1 cellular context compared by ENCODE assay signal in the genomic region with DNA sequence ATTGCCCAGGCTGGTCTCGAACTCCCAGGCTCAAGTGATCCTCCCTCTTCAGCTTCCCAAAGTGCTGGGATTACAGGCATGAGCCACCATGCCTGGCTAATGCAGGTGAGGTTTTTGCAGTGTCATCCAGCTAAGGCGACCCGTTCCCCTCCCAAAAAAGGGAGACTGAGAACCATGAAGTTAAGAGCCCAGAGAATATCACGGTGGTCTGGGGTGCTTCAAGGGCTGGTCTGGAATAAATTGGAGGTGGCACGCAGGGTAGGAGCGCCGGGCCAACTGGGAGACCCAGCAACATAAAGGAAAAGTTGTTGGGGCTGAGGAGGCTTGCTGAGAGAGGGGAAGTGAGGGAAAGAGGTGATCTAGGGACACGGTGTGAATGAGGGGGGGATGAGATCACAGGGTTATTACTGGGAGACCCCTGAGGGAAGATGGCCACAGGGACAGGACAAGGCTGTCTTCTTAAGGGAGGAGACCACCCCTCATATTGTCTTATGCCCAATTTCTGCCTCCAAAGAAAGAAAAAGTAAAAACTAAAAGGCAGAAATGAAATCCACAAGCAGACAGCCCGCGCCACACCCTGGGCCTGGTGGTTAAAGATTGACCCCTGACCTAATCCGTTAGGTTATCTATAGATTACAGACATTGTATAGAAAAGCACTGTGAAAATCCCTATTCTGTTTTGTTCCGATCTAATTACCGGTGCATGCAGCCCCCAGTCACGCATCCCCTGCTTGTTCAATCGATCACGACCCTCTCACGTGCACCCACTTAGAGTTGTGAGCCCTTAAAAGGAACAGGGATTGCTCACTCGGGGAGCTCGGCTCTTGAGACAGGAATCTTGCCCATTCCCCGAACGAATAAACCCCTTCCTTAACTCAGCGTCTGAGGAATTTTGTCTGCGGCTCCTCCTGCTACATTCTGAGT.
TF ChIP-seq lines count a peak whose summit lies in the region.
"Not testable (repeated sequence)": the region's sequence is repeated elsewhere in the genome, so short reads cannot be mapped to it uniquely, and the experiment has no call there.

No MANE protein-coding gene starts in this region.

TF ChIP-seq in K562, 482 proteins besides CTCF, POLR2A, EP300 and RAD21 (continued from another document and continues in another):
- TF ChIP-seq MYBL2 (IDR thresholded peaks at IDR 0.05; ENCODE audit: low read depth) (peak; percentile 35; the same call in 1 of the 2 replicates), NFRKB (IDR thresholded peaks at IDR 0.05; ENCODE audit: low read depth) (peak; percentile 58), CBFA2T2 (conservative IDR thresholded peaks at IDR 0.05) (peak; percentile 82), SIN3A (IDR thresholded peaks at IDR 0.05; ENCODE audit: borderline replicate concordance in 2 of 2, control insufficient read depth in 1 of 2, low read depth in 2 of 2, low read length in 2 of 2) (0 out of 4 replicates have a peak, but pooled peaks of 1 of the 2 experiments have one; percentile 14), SMARCC2 (IDR thresholded peaks at IDR 0.05; ENCODE audit: low read depth) (0 out of 2 replicates have a peak, but pooled peaks have one; percentile 49), CC2D1A (IDR thresholded peaks at IDR 0.05) (0 out of 2 replicates have a peak, but pooled peaks have one; percentile 13), L3MBTL2 (IDR thresholded peaks at IDR 0.05) (peak; percentile 37), KLF1 (tag; IDR thresholded peaks at IDR 0.05) (peak; percentile 92; the same call in 1 of the 2 replicates), BRD9 (IDR thresholded peaks at IDR 0.05; ENCODE audit: low read depth, partially characterized antibody) (peak; percentile 19), BHLHE40 (IDR thresholded peaks at IDR 0.05; ENCODE audit: low read length) (peak; percentile 45; the same call in 1 of the 2 replicates), JUND (IDR thresholded peaks at IDR 0.05; ENCODE audit: borderline replicate concordance, low read depth, low read length) (0 out of 2 replicates have a peak, but pooled peaks have one; percentile 8), JUND (tag; IDR thresholded peaks at IDR 0.05; ENCODE audit: borderline replicate concordance, low read depth, low read length) (peak; percentile 11; the same call in 1 of the 3 replicates), ZFX (CRISPR knock-in tag; IDR thresholded peaks at IDR 0.05) (peak; percentile 58; the same call in 1 of the 2 replicates), MAZ (CRISPR knock-in tag; conservative IDR thresholded peaks at IDR 0.05 in 1 of 2, IDR thresholded peaks at IDR 0.05 in 1 of 2) (peak in 1 of 2 experiments; percentile 9; a peak in 1 of 4 replicates), HDAC1 (IDR thresholded peaks at IDR 0.05) (peak in 1 of 2 experiments; percentile 51; a peak in 2 of 4 replicates), RBBP5 (IDR thresholded peaks at IDR 0.05; ENCODE audit: borderline replicate concordance, insufficient read depth, low read length, poor library complexity, severe bottlenecking) (peak; percentile 82), ATF1 (tag; IDR thresholded peaks at IDR 0.05) (peak; percentile 35; the same call in 1 of the 2 replicates), ZC3H4 (CRISPR knock-in tag; IDR thresholded peaks at IDR 0.05; ENCODE audit: borderline replicate concordance) (0 out of 2 replicates have a peak, but pooled peaks have one; percentile 72), NR2C1 (IDR thresholded peaks at IDR 0.05) (peak; percentile 91), NR2C1 (tag; IDR thresholded peaks at IDR 0.05) (peak; percentile 95), ZBTB11 (CRISPR knock-in tag; IDR thresholded peaks at IDR 0.05) (0 out of 6 replicates have a peak, but pooled peaks of 1 of the 3 experiments have one; percentile 9), PHB2 (IDR thresholded peaks at IDR 0.05; ENCODE audit: low read depth) (peak; percentile 34; the same call in 1 of the 2 replicates), NR2C2 (tag; IDR thresholded peaks at IDR 0.05) (peak; percentile 94), CXXC5 (CRISPR knock-in tag; IDR thresholded peaks at IDR 0.05) (peak; percentile 62), PTTG1 (tag; IDR thresholded peaks at IDR 0.05; ENCODE audit: low read depth) (peak; percentile 30; the same call in 1 of the 2 replicates), NFE2L1 (tag; IDR thresholded peaks at IDR 0.05; ENCODE audit: borderline replicate concordance, low read depth) (peak; percentile 79; the same call in 1 of the 2 replicates), DPF2 (IDR thresholded peaks at IDR 0.05) (peak; percentile 88), SMARCA4 (IDR thresholded peaks at IDR 0.05) (peak; percentile 80), MTA2 (IDR thresholded peaks at IDR 0.05; ENCODE audit: low read depth) (peak; percentile 70), TCF3 (CRISPR knock-in tag; IDR thresholded peaks at IDR 0.05) (peak; percentile 79), MEF2D (tag; conservative IDR thresholded peaks at IDR 0.05; ENCODE audit: low read depth) (peak; percentile 56; the same call in 1 of the 2 replicates), ATF7 (IDR thresholded peaks at IDR 0.05) (peak; percentile 72), SPI1 (IDR thresholded peaks at IDR 0.05; ENCODE audit: borderline replicate concordance, low read depth, low read length) (peak; percentile 60), ZNF644 (tag; IDR thresholded peaks at IDR 0.05; ENCODE audit: low read depth) (peak; percentile 67; the same call in 1 of the 2 replicates), TBL1XR1 (IDR thresholded peaks at IDR 0.05; ENCODE audit: low read length in 2 of 2) (0 out of 4 replicates have a peak, but pooled peaks of 1 of the 2 experiments have one; percentile 21), STAT5A (IDR thresholded peaks at IDR 0.05; ENCODE audit: borderline replicate concordance, low read length) (peak; percentile 55; the same call in 1 of the 2 replicates), ELF1 (tag; IDR thresholded peaks at IDR 0.05) (0 out of 2 replicates have a peak, but pooled peaks have one; percentile 34), CBFA2T3 (IDR thresholded peaks at IDR 0.05) (peak; percentile 89)
- not testable (repeated sequence) for TF ChIP-seq MYBL2 (CRISPR knock-in tag; IDR thresholded peaks at IDR 0.05; ENCODE audit: borderline replicate concordance); ATF1 (CRISPR knock-in tag; IDR thresholded peaks at IDR 0.05); NR2C2 (CRISPR knock-in tag; IDR thresholded peaks at IDR 0.05)
- TF ChIP-seq, protein P1, sequence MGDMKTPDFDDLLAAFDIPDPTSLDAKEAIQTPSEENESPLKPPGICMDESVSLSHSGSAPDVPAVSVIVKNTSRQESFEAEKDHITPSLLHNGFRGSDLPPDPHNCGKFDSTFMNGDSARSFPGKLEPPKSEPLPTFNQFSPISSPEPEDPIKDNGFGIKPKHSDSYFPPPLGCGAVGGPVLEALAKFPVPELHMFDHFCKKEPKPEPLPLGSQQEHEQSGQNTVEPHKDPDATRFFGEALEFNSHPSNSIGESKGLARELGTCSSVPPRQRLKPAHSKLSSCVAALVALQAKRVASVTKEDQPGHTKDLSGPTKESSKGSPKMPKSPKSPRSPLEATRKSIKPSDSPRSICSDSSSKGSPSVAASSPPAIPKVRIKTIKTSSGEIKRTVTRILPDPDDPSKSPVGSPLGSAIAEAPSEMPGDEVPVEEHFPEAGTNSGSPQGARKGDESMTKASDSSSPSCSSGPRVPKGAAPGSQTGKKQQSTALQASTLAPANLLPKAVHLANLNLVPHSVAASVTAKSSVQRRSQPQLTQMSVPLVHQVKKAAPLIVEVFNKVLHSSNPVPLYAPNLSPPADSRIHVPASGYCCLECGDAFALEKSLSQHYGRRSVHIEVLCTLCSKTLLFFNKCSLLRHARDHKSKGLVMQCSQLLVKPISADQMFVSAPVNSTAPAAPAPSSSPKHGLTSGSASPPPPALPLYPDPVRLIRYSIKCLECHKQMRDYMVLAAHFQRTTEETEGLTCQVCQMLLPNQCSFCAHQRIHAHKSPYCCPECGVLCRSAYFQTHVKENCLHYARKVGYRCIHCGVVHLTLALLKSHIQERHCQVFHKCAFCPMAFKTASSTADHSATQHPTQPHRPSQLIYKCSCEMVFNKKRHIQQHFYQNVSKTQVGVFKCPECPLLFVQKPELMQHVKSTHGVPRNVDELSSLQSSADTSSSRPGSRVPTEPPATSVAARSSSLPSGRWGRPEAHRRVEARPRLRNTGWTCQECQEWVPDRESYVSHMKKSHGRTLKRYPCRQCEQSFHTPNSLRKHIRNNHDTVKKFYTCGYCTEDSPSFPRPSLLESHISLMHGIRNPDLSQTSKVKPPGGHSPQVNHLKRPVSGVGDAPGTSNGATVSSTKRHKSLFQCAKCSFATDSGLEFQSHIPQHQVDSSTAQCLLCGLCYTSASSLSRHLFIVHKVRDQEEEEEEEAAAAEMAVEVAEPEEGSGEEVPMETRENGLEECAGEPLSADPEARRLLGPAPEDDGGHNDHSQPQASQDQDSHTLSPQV (IDR thresholded peaks at IDR 0.05) = peak; percentile 80
- TF ChIP-seq, protein P2, sequence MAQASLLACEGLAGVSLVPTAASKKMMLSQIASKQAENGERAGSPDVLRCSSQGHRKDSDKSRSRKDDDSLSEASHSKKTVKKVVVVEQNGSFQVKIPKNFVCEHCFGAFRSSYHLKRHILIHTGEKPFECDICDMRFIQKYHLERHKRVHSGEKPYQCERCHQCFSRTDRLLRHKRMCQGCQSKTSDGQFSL (CRISPR knock-in tag; IDR thresholded peaks at IDR 0.05) = 0 out of 2 replicates have a peak, but pooled peaks have one; percentile 66
- TF ChIP-seq, protein P2 (tag; IDR thresholded peaks at IDR 0.05) = not testable (repeated sequence)
- TF ChIP-seq, protein P3, sequence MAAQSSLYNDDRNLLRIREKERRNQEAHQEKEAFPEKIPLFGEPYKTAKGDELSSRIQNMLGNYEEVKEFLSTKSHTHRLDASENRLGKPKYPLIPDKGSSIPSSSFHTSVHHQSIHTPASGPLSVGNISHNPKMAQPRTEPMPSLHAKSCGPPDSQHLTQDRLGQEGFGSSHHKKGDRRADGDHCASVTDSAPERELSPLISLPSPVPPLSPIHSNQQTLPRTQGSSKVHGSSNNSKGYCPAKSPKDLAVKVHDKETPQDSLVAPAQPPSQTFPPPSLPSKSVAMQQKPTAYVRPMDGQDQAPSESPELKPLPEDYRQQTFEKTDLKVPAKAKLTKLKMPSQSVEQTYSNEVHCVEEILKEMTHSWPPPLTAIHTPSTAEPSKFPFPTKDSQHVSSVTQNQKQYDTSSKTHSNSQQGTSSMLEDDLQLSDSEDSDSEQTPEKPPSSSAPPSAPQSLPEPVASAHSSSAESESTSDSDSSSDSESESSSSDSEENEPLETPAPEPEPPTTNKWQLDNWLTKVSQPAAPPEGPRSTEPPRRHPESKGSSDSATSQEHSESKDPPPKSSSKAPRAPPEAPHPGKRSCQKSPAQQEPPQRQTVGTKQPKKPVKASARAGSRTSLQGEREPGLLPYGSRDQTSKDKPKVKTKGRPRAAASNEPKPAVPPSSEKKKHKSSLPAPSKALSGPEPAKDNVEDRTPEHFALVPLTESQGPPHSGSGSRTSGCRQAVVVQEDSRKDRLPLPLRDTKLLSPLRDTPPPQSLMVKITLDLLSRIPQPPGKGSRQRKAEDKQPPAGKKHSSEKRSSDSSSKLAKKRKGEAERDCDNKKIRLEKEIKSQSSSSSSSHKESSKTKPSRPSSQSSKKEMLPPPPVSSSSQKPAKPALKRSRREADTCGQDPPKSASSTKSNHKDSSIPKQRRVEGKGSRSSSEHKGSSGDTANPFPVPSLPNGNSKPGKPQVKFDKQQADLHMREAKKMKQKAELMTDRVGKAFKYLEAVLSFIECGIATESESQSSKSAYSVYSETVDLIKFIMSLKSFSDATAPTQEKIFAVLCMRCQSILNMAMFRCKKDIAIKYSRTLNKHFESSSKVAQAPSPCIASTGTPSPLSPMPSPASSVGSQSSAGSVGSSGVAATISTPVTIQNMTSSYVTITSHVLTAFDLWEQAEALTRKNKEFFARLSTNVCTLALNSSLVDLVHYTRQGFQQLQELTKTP (IDR thresholded peaks at IDR 0.05; ENCODE audit: low read depth in 1 of 2, partially characterized antibody in 2 of 2) = peak in 1 of 2 experiments; percentile 58
